In genomic region chr19:1147934-1148549, GRCh38 we compare ENCODE assay signal across 30 cellular contexts.
"Had no signal": no experiment of that assay in that cellular context is flagged by ENCODE, and none has a peak within 500 bp of the region (broad histone marks: within the 10 kb centered on the region; RNA-seq: fewer than 3 reads in every experiment).

No MANE protein-coding gene starts in this region.

- H3K36me3 ChIP-seq: ovary, prostate gland had no signal

- ATAC-seq: activated naive CD8-positive, alpha-beta T cell treated with anti-CD3 and anti-CD28 coated beads, Interleukin-2, amount 50 U/mL, for 24 hours; activated T-cell treated with anti-CD3 and anti-CD28 coated beads, Interleukin-2, amount 50 U/mL, for 4 hours; activated T-helper 17 cell treated with anti-CD3 and anti-CD28 coated beads, Interleukin-2, amount 50 U/mL, for 72 hours; left cardiac atrium; left ventricle myocardium superior; stimulated activated memory B cell treated with anti-CD40 and anti-IgM and Interleukin-4, amounts not matched to agents 10 μg/mL and 1 μg/mL and 100 μg/mL, for 72 hours; T-helper 17 cell had no signal

- DNase-seq: activated CD4-positive, alpha-beta memory T cell treated with anti-CD3 and anti-CD28 coated beads, Interleukin-2, amount 10 ng/mL, durations not matched to agents 7 days and 5 days; activated CD4-positive, alpha-beta T cell treated with anti-CD3 and anti-CD28 coated beads, Interleukin-2, amount 10 ng/mL, durations not matched to agents 24 days and 14 days; activated CD4-positive, CD25-positive, alpha-beta regulatory T cell treated with anti-CD3 and anti-CD28 coated beads, Interleukin-2, amount 50 U/mL, for 72 hours; activated CD8-positive, alpha-beta memory T cell treated with anti-CD3 and anti-CD28 coated beads, Interleukin-2, amount 50 U/mL, for 48 hours; activated gamma-delta T cell treated with Interleukin-2 at 50 U/mL for 16 hours; activated naive CD8-positive, alpha-beta T cell treated with anti-CD3 and anti-CD28 coated beads, Interleukin-2, amount 50 U/mL, for 24 hours; activated T-cell treated with anti-CD3 and anti-CD28 coated beads, Interleukin-2, amount 50 U/mL, for 4 hours; amygdala; caudate nucleus; head of caudate nucleus; hippocampal formation; left cardiac atrium; left ventricle myocardium superior; nephron progenitor cell; retina; sigmoid colon; small intestine; stimulated activated CD4-positive, alpha-beta T cell treated with anti-CD3 and anti-CD28 coated beads, Interleukin-1b, Interleukin-23, amount 100 ng/mL, for 48 hours; stimulated activated CD4-positive, alpha-beta T cell treated with anti-CD3 and anti-CD28 coated beads, Interleukin-4, amount 100 ng/mL, for 4 hours; stimulated activated CD8-positive, alpha-beta memory T cell treated with anti-CD3 and anti-CD28 coated beads, Interleukin-4, amount 100 ng/mL, for 48 hours; T-helper 17 cell; T1000; tibial artery; WERI-Rb-1 had no signal

- H3K27ac ChIP-seq: epithelial cell of prostate, ovary, prostate gland, sigmoid colon, suprapubic skin, tibial artery, WERI-Rb-1 had no signal

- H3K27me3 ChIP-seq: ovary, sigmoid colon, suprapubic skin, tibial artery had no signal

- H3K4me1 ChIP-seq: prostate gland had no signal

- H3K9me3 ChIP-seq: ovary, prostate gland, sigmoid colon, suprapubic skin, tibial artery had no signal

- H3K4me3 ChIP-seq: ovary, prostate gland, sigmoid colon, suprapubic skin, tibial artery had no signal
